1 cellular context compared by ENCODE assay signal in the genomic region with DNA sequence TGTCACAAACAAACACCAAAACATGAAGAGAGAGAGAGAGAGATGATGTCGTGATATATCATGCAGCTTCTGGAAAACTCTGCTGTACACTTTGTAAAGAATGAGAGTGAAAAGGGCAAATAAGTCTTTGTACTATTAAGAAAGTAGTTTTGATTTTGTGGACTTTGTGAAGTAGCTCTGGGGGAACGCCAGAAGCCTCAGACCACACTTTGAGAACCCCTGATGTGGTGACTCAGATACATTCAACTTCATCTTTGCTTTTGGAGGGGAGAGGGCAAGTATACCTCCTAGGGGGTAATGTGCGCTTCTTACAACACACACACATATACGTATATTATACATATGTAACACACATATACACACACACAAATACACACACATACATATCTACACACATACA.
TF ChIP-seq lines count a peak whose summit lies in the region.

No MANE protein-coding gene starts in this region.

TF ChIP-seq in K562, 482 proteins besides CTCF, POLR2A, EP300 and RAD21:
- TF ChIP-seq, protein P1, sequence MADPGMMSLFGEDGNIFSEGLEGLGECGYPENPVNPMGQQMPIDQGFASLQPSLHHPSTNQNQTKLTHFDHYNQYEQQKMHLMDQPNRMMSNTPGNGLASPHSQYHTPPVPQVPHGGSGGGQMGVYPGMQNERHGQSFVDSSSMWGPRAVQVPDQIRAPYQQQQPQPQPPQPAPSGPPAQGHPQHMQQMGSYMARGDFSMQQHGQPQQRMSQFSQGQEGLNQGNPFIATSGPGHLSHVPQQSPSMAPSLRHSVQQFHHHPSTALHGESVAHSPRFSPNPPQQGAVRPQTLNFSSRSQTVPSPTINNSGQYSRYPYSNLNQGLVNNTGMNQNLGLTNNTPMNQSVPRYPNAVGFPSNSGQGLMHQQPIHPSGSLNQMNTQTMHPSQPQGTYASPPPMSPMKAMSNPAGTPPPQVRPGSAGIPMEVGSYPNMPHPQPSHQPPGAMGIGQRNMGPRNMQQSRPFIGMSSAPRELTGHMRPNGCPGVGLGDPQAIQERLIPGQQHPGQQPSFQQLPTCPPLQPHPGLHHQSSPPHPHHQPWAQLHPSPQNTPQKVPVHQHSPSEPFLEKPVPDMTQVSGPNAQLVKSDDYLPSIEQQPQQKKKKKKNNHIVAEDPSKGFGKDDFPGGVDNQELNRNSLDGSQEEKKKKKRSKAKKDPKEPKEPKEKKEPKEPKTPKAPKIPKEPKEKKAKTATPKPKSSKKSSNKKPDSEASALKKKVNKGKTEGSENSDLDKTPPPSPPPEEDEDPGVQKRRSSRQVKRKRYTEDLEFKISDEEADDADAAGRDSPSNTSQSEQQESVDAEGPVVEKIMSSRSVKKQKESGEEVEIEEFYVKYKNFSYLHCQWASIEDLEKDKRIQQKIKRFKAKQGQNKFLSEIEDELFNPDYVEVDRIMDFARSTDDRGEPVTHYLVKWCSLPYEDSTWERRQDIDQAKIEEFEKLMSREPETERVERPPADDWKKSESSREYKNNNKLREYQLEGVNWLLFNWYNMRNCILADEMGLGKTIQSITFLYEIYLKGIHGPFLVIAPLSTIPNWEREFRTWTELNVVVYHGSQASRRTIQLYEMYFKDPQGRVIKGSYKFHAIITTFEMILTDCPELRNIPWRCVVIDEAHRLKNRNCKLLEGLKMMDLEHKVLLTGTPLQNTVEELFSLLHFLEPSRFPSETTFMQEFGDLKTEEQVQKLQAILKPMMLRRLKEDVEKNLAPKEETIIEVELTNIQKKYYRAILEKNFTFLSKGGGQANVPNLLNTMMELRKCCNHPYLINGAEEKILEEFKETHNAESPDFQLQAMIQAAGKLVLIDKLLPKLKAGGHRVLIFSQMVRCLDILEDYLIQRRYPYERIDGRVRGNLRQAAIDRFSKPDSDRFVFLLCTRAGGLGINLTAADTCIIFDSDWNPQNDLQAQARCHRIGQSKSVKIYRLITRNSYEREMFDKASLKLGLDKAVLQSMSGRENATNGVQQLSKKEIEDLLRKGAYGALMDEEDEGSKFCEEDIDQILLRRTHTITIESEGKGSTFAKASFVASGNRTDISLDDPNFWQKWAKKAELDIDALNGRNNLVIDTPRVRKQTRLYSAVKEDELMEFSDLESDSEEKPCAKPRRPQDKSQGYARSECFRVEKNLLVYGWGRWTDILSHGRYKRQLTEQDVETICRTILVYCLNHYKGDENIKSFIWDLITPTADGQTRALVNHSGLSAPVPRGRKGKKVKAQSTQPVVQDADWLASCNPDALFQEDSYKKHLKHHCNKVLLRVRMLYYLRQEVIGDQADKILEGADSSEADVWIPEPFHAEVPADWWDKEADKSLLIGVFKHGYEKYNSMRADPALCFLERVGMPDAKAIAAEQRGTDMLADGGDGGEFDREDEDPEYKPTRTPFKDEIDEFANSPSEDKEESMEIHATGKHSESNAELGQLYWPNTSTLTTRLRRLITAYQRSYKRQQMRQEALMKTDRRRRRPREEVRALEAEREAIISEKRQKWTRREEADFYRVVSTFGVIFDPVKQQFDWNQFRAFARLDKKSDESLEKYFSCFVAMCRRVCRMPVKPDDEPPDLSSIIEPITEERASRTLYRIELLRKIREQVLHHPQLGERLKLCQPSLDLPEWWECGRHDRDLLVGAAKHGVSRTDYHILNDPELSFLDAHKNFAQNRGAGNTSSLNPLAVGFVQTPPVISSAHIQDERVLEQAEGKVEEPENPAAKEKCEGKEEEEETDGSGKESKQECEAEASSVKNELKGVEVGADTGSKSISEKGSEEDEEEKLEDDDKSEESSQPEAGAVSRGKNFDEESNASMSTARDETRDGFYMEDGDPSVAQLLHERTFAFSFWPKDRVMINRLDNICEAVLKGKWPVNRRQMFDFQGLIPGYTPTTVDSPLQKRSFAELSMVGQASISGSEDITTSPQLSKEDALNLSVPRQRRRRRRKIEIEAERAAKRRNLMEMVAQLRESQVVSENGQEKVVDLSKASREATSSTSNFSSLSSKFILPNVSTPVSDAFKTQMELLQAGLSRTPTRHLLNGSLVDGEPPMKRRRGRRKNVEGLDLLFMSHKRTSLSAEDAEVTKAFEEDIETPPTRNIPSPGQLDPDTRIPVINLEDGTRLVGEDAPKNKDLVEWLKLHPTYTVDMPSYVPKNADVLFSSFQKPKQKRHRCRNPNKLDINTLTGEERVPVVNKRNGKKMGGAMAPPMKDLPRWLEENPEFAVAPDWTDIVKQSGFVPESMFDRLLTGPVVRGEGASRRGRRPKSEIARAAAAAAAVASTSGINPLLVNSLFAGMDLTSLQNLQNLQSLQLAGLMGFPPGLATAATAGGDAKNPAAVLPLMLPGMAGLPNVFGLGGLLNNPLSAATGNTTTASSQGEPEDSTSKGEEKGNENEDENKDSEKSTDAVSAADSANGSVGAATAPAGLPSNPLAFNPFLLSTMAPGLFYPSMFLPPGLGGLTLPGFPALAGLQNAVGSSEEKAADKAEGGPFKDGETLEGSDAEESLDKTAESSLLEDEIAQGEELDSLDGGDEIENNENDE (IDR thresholded peaks at IDR 0.05; ENCODE audit: low read depth, low read length) = no peak
- TF ChIP-seq, protein P2, sequence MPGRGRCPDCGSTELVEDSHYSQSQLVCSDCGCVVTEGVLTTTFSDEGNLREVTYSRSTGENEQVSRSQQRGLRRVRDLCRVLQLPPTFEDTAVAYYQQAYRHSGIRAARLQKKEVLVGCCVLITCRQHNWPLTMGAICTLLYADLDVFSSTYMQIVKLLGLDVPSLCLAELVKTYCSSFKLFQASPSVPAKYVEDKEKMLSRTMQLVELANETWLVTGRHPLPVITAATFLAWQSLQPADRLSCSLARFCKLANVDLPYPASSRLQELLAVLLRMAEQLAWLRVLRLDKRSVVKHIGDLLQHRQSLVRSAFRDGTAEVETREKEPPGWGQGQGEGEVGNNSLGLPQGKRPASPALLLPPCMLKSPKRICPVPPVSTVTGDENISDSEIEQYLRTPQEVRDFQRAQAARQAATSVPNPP (IDR thresholded peaks at IDR 0.05; ENCODE audit: borderline replicate concordance, insufficient read depth, insufficient read length) = no peak
- TF ChIP-seq, protein P3, sequence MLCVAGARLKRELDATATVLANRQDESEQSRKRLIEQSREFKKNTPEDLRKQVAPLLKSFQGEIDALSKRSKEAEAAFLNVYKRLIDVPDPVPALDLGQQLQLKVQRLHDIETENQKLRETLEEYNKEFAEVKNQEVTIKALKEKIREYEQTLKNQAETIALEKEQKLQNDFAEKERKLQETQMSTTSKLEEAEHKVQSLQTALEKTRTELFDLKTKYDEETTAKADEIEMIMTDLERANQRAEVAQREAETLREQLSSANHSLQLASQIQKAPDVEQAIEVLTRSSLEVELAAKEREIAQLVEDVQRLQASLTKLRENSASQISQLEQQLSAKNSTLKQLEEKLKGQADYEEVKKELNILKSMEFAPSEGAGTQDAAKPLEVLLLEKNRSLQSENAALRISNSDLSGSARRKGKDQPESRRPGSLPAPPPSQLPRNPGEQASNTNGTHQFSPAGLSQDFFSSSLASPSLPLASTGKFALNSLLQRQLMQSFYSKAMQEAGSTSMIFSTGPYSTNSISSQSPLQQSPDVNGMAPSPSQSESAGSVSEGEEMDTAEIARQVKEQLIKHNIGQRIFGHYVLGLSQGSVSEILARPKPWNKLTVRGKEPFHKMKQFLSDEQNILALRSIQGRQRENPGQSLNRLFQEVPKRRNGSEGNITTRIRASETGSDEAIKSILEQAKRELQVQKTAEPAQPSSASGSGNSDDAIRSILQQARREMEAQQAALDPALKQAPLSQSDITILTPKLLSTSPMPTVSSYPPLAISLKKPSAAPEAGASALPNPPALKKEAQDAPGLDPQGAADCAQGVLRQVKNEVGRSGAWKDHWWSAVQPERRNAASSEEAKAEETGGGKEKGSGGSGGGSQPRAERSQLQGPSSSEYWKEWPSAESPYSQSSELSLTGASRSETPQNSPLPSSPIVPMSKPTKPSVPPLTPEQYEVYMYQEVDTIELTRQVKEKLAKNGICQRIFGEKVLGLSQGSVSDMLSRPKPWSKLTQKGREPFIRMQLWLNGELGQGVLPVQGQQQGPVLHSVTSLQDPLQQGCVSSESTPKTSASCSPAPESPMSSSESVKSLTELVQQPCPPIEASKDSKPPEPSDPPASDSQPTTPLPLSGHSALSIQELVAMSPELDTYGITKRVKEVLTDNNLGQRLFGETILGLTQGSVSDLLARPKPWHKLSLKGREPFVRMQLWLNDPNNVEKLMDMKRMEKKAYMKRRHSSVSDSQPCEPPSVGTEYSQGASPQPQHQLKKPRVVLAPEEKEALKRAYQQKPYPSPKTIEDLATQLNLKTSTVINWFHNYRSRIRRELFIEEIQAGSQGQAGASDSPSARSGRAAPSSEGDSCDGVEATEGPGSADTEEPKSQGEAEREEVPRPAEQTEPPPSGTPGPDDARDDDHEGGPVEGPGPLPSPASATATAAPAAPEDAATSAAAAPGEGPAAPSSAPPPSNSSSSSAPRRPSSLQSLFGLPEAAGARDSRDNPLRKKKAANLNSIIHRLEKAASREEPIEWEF (CRISPR knock-in tag; IDR thresholded peaks at IDR 0.05) = no peak
- TF ChIP-seq, protein P4, sequence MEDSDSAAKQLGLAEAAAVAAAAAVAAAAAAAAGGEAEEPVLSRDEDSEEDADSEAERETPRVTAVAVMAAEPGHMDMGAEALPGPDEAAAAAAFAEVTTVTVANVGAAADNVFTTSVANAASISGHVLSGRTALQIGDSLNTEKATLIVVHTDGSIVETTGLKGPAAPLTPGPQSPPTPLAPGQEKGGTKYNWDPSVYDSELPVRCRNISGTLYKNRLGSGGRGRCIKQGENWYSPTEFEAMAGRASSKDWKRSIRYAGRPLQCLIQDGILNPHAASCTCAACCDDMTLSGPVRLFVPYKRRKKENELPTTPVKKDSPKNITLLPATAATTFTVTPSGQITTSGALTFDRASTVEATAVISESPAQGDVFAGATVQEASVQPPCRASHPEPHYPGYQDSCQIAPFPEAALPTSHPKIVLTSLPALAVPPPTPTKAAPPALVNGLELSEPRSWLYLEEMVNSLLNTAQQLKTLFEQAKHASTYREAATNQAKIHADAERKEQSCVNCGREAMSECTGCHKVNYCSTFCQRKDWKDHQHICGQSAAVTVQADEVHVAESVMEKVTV (CRISPR knock-in tag; IDR thresholded peaks at IDR 0.05) = no peak
- TF ChIP-seq CAMTA2 (CRISPR knock-in tag; conservative IDR thresholded peaks at IDR 0.05) = no peak
- no peak for TF ChIP-seq ZNF384 (IDR thresholded peaks at IDR 0.05; ENCODE audit: low read depth, low read length)
- no peak for TF ChIP-seq ZKSCAN3 (CRISPR knock-in tag; IDR thresholded peaks at IDR 0.05)
- TF ChIP-seq NELFE (IDR thresholded peaks at IDR 0.05; ENCODE audit: insufficient read depth, insufficient read length) = no peak
- TF ChIP-seq ILF3 (IDR thresholded peaks at IDR 0.05; ENCODE audit: borderline replicate concordance) = no peak
- no peak for TF ChIP-seq YY1 (IDR thresholded peaks at IDR 0.05; ENCODE audit: borderline replicate concordance in 1 of 3, control insufficient read depth in 1 of 3, extremely low read depth in 1 of 3, insufficient read depth in 3 of 3, insufficient read length in 1 of 3, insufficient replicate concordance in 2 of 3, low read depth in 1 of 3, low read length in 2 of 3)
- no peak for TF ChIP-seq KLF10 (CRISPR knock-in tag; IDR thresholded peaks at IDR 0.05)
- TF ChIP-seq, protein P5, sequence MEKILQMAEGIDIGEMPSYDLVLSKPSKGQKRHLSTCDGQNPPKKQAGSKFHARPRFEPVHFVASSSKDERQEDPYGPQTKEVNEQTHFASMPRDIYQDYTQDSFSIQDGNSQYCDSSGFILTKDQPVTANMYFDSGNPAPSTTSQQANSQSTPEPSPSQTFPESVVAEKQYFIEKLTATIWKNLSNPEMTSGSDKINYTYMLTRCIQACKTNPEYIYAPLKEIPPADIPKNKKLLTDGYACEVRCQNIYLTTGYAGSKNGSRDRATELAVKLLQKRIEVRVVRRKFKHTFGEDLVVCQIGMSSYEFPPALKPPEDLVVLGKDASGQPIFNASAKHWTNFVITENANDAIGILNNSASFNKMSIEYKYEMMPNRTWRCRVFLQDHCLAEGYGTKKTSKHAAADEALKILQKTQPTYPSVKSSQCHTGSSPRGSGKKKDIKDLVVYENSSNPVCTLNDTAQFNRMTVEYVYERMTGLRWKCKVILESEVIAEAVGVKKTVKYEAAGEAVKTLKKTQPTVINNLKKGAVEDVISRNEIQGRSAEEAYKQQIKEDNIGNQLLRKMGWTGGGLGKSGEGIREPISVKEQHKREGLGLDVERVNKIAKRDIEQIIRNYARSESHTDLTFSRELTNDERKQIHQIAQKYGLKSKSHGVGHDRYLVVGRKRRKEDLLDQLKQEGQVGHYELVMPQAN (IDR thresholded peaks at IDR 0.05; ENCODE audit: borderline replicate concordance) = no peak
- TF ChIP-seq NFIC (IDR thresholded peaks at IDR 0.05) = no peak
- TF ChIP-seq FOXK1 (CRISPR knock-in tag; IDR thresholded peaks at IDR 0.05; ENCODE audit: borderline replicate concordance) = no peak
- TF ChIP-seq POLR2G (IDR thresholded peaks at IDR 0.05; ENCODE audit: low read depth, low read length) = no peak
- no peak for TF ChIP-seq SIN3A (IDR thresholded peaks at IDR 0.05; ENCODE audit: borderline replicate concordance in 2 of 2, control insufficient read depth in 1 of 2, low read depth in 2 of 2, low read length in 2 of 2)
- no peak for TF ChIP-seq CREBBP (IDR thresholded peaks at IDR 0.05; ENCODE audit: low read depth, low read length)
- no peak for TF ChIP-seq ZFP30 (CRISPR knock-in tag; IDR thresholded peaks at IDR 0.05; ENCODE audit: borderline replicate concordance)
- TF ChIP-seq PHF20 (IDR thresholded peaks at IDR 0.05; ENCODE audit: partially characterized antibody) = no peak
- no peak for TF ChIP-seq TAL1 (IDR thresholded peaks at IDR 0.05)
